In genomic region chr14:23513005-23513412, GRCh38 we compare ENCODE assay signal across 17 cellular contexts. TPM values are rescaled to one million over a fixed set of nuclear protein-coding genes. Genes with fewer than 3 reads are reported as not detected.
DNase-seq lines count a peak whose midpoint lies in the region; ATAC-seq lines count a peak whose summit lies in the region.
"Had no signal": no experiment of that assay in that cellular context is flagged by ENCODE, and none has a peak within 500 bp of the region (broad histone marks: within the 10 kb centered on the region; RNA-seq: fewer than 3 reads in every experiment).

No MANE protein-coding gene starts in this region.

- DNase-seq in activated naive CD8-positive, alpha-beta T cell treated with anti-CD3 and anti-CD28 coated beads for 36 hours = no peak
- DNase-seq in activated naive CD8-positive, alpha-beta T cell treated with anti-CD3 and anti-CD28 coated beads, Interleukin-2, amount 50 U/mL, for 24 hours = no peak
- DNase-seq in NCI-H69 (lab: John Stamatoyannopoulos, UW) (peak; percentile 95), superior temporal gyrus (ENCODE audit: extremely low spot score) (peak; percentile 93), T-helper 1 cell (no peak)
- no peak for DNase-seq in activated naive CD4-positive, alpha-beta T cell treated with anti-CD3 and anti-CD28 coated beads for 36 hours
- DNase-seq in stimulated activated CD4-positive, alpha-beta T cell treated with anti-CD3 and anti-CD28 coated beads, Interleukin-15, amount 100 ng/mL, for 24 hours = no peak
- DNase-seq: activated naive CD4-positive, alpha-beta T cell treated with anti-CD3 and anti-CD28 coated beads, Interleukin-2, amount 50 U/mL, for 16 hours; dermis blood vessel endothelial cell; KG1; NCI-H1930; stimulated activated CD4-positive, alpha-beta T cell treated with anti-CD3 and anti-CD28 coated beads, Interleukin-1b, Interleukin-23, amount 100 ng/mL, for 48 hours; T1000 had no signal

- H3K9me3 Mint-ChIP-seq in activated naive CD8-positive, alpha-beta T cell treated with anti-CD3 and anti-CD28 coated beads for 36 hours = no peaks in the 10 kb centered on the region
- no peaks in the 10 kb centered on the region for H3K9me3 Mint-ChIP-seq in activated naive CD8-positive, alpha-beta T cell treated with anti-CD3 and anti-CD28 coated beads, Interleukin-2, amount 50 U/mL, for 24 hours
- no peaks in the 10 kb centered on the region for H3K9me3 Mint-ChIP-seq in activated naive CD4-positive, alpha-beta T cell treated with anti-CD3 and anti-CD28 coated beads for 36 hours
- H3K9me3 Mint-ChIP-seq: mesothelial cell of epicardium had no signal

- no peaks in the 10 kb centered on the region for H3K36me3 Mint-ChIP-seq in activated naive CD8-positive, alpha-beta T cell treated with anti-CD3 and anti-CD28 coated beads for 36 hours
- no peaks in the 10 kb centered on the region for H3K36me3 Mint-ChIP-seq in activated naive CD8-positive, alpha-beta T cell treated with anti-CD3 and anti-CD28 coated beads, Interleukin-2, amount 50 U/mL, for 24 hours (ENCODE audit: low read depth)
- peaks cover 3% of the 10 kb centered on the region for H3K36me3 Mint-ChIP-seq in activated naive CD4-positive, alpha-beta T cell treated with anti-CD3 and anti-CD28 coated beads for 36 hours (ENCODE audit: low read depth)

- CTCF ChIA-PET in activated naive CD4-positive, alpha-beta T cell treated with anti-CD3 and anti-CD28 coated beads for 36 hours (lab: Charles Lee) = no interaction called here

- H3K27me3 Mint-ChIP-seq in activated naive CD8-positive, alpha-beta T cell treated with anti-CD3 and anti-CD28 coated beads for 36 hours = no peaks in the 10 kb centered on the region
- H3K27me3 Mint-ChIP-seq in activated naive CD8-positive, alpha-beta T cell treated with anti-CD3 and anti-CD28 coated beads, Interleukin-2, amount 50 U/mL, for 24 hours = no peaks in the 10 kb centered on the region
- H3K27me3 Mint-ChIP-seq in activated naive CD4-positive, alpha-beta T cell treated with anti-CD3 and anti-CD28 coated beads for 36 hours (ENCODE audit: low read depth) = no peaks in the 10 kb centered on the region
- H3K27me3 Mint-ChIP-seq: progenitor cell of endocrine pancreas had no signal

- no peak overlapping the region for H3K27ac Mint-ChIP-seq in activated naive CD8-positive, alpha-beta T cell treated with anti-CD3 and anti-CD28 coated beads for 36 hours
- no peak overlapping the region for H3K27ac Mint-ChIP-seq in activated naive CD8-positive, alpha-beta T cell treated with anti-CD3 and anti-CD28 coated beads, Interleukin-2, amount 50 U/mL, for 24 hours
- no peak overlapping the region for H3K27ac Mint-ChIP-seq in activated naive CD4-positive, alpha-beta T cell treated with anti-CD3 and anti-CD28 coated beads for 36 hours
- H3K27ac Mint-ChIP-seq: mesothelial cell of epicardium, progenitor cell of endocrine pancreas had no signal

- no peak for ATAC-seq in activated naive CD8-positive, alpha-beta T cell treated with anti-CD3 and anti-CD28 coated beads, Interleukin-2, amount 50 U/mL, for 24 hours
- peak; percentile 35 for ATAC-seq in esophagus mucosa

- peaks cover 9% of the 10 kb centered on the region for H3K4me1 Mint-ChIP-seq in activated naive CD8-positive, alpha-beta T cell treated with anti-CD3 and anti-CD28 coated beads for 36 hours
- H3K4me1 Mint-ChIP-seq in activated naive CD8-positive, alpha-beta T cell treated with anti-CD3 and anti-CD28 coated beads, Interleukin-2, amount 50 U/mL, for 24 hours = peaks cover 6% of the 10 kb centered on the region
- peaks cover 3% of the 10 kb centered on the region for H3K4me1 Mint-ChIP-seq in activated naive CD4-positive, alpha-beta T cell treated with anti-CD3 and anti-CD28 coated beads for 36 hours (ENCODE audit: low read depth)
- H3K4me1 Mint-ChIP-seq: mesothelial cell of epicardium had no signal

- intact Hi-C loops in activated naive CD4-positive, alpha-beta T cell treated with anti-CD3 and anti-CD28 coated beads for 36 hours (cut with micrococcal nuclease) = no loop called here

- peak overlapping the region; percentile 5 for H3K4me3 Mint-ChIP-seq in activated naive CD8-positive, alpha-beta T cell treated with anti-CD3 and anti-CD28 coated beads for 36 hours
- no peak overlapping the region for H3K4me3 Mint-ChIP-seq in activated naive CD8-positive, alpha-beta T cell treated with anti-CD3 and anti-CD28 coated beads, Interleukin-2, amount 50 U/mL, for 24 hours
- H3K4me3 Mint-ChIP-seq in activated naive CD4-positive, alpha-beta T cell treated with anti-CD3 and anti-CD28 coated beads for 36 hours = no peak overlapping the region
- H3K4me3 Mint-ChIP-seq: mesothelial cell of epicardium had no signal

RNA-seq across cellular contexts. Expression of gene ZFHX2, which starts 38.6 kb away (rescaled TPM):
- 1 to 10 TPM in 1 of 2 experiments, under 1 TPM in 1; 0.85 to 1.1 TPM for total RNA-seq in activated naive CD8-positive, alpha-beta T cell treated with anti-CD3 and anti-CD28 coated beads for 36 hours
- total RNA-seq in esophagus mucosa = 0.44 TPM
- total RNA-seq in activated naive CD4-positive, alpha-beta T cell treated with anti-CD3 and anti-CD28 coated beads for 36 hours = under 1 TPM; 0.36 to 0.57 TPM
- total RNA-seq: RPMI7951 had no signal

RNA-seq across cellular contexts. Expression of gene THTPA, which starts 43.1 kb away (rescaled TPM):
- 1 to 10 TPM; 7.6 to 9.4 TPM for total RNA-seq in activated naive CD8-positive, alpha-beta T cell treated with anti-CD3 and anti-CD28 coated beads for 36 hours
- total RNA-seq in esophagus mucosa = 7.6 TPM
- 1 to 10 TPM; 6.2 to 6.6 TPM for total RNA-seq in activated naive CD4-positive, alpha-beta T cell treated with anti-CD3 and anti-CD28 coated beads for 36 hours

RNA-seq across cellular contexts. Expression of gene NGDN, which starts 43.5 kb away (rescaled TPM):
- total RNA-seq in activated naive CD8-positive, alpha-beta T cell treated with anti-CD3 and anti-CD28 coated beads for 36 hours = 10 to 100 TPM; 75.2 to 80.3 TPM
- total RNA-seq in esophagus mucosa = 20.4 TPM
- 10 to 100 TPM; 38.9 to 40.8 TPM for total RNA-seq in activated naive CD4-positive, alpha-beta T cell treated with anti-CD3 and anti-CD28 coated beads for 36 hours

RNA-seq across cellular contexts. Expression of gene AP1G2, which starts 54.6 kb away (rescaled TPM):
- 100 to 1,000 TPM; 118 to 124 TPM for total RNA-seq in activated naive CD8-positive, alpha-beta T cell treated with anti-CD3 and anti-CD28 coated beads for 36 hours
- 81.3 TPM for total RNA-seq in esophagus mucosa
- total RNA-seq in activated naive CD4-positive, alpha-beta T cell treated with anti-CD3 and anti-CD28 coated beads for 36 hours = 100 to 1,000 TPM; 205 to 216 TPM

Comparison
In these comparisons a context has a peak if more than half of its experiments do, and no peak if none do; other contexts are left out.
1. DNase-seq: peak in NCI-H69 (single experiment) and superior temporal gyrus (single experiment); none in activated naive CD8-positive, alpha-beta T cell treated with anti-CD3 and anti-CD28 coated beads for 36 hours (single experiment), activated naive CD8-positive, alpha-beta T cell treated with anti-CD3 and anti-CD28 coated beads, Interleukin-2, amount 50 U/mL, for 24 hours (single experiment), activated naive CD4-positive, alpha-beta T cell treated with anti-CD3 and anti-CD28 coated beads for 36 hours (single experiment), stimulated activated CD4-positive, alpha-beta T cell treated with anti-CD3 and anti-CD28 coated beads, Interleukin-15, amount 100 ng/mL, for 24 hours (single experiment) and T-helper 1 cell (0 of 5).